Comparison of ENCODE assay signal across 8 cellular contexts in genomic region chr9:135282001-135282731, GRCh38.
DNase-seq lines count a peak whose midpoint lies in the region; ATAC-seq and TF ChIP-seq lines count a peak whose summit lies in the region.

No MANE protein-coding gene starts in this region.

- DNase-seq in stimulated activated CD4-positive, alpha-beta T cell treated with anti-CD3 and anti-CD28 coated beads, Interleukin-15, amount 100 ng/mL, for 24 hours, result peak; percentile 34
- DNase-seq in stimulated activated CD4-positive, alpha-beta T cell treated with anti-CD3 and anti-CD28 coated beads, Interleukin-12 subunit alpha, Interleukin-12 subunit beta, amount 100 ng/mL, for 4 hours, result no peak
- peak in 2 of 3 donors; percentile 77 to 86 for DNase-seq in Peyer's patch
- DNase-seq in heart left ventricle, result peak; percentile 44 to 80 (median 70)
- DNase-seq in testis, result peak; percentile 53
- DNase-seq in suprapubic skin (ENCODE audit: low spot score in 2 of 2), result no peak

- no peak for TF ChIP-seq POLR2A in Peyer's patch (IDR thresholded peaks at IDR 0.05)
- TF ChIP-seq POLR2A in heart left ventricle (IDR thresholded peaks at IDR 0.05), result no peak
- no peak for TF ChIP-seq POLR2A in testis (IDR thresholded peaks at IDR 0.05)
- TF ChIP-seq POLR2A in suprapubic skin (IDR thresholded peaks at IDR 0.05), result no peak

- peak; percentile 79 to 92 (median 86) for ATAC-seq in heart left ventricle
- ATAC-seq in HG02852 (IDR thresholded peaks at IDR 0.05; ENCODE audit: unreplicated experiment), result no peak
- ATAC-seq in HG03520 (IDR thresholded peaks at IDR 0.05; ENCODE audit: unreplicated experiment), result no peak

- H3K9me3 ChIP-seq in Peyer's patch, result no peaks in the 10 kb centered on the region
- no peaks in the 10 kb centered on the region for H3K9me3 ChIP-seq in heart left ventricle
- no peaks in the 10 kb centered on the region for H3K9me3 ChIP-seq in testis
- H3K9me3 ChIP-seq in suprapubic skin, result no peaks in the 10 kb centered on the region

- H3K27ac ChIP-seq in Peyer's patch, result no peak overlapping the region
- H3K27ac ChIP-seq in heart left ventricle, result no peak overlapping the region
- no peak overlapping the region for H3K27ac ChIP-seq in testis
- H3K27ac ChIP-seq in suprapubic skin, result no peak overlapping the region

- peaks cover 0 to 7% (median 0%) of the 10 kb centered on the region in 4 donors for H3K4me1 ChIP-seq in Peyer's patch
- H3K4me1 ChIP-seq in heart left ventricle, result peaks cover 0 to 15% (median 7%) of the 10 kb centered on the region in 12 donors
- no peaks in the 10 kb centered on the region for H3K4me1 ChIP-seq in testis
- peaks cover 12% of the 10 kb centered on the region for H3K4me1 ChIP-seq in suprapubic skin

- no peak for TF ChIP-seq EP300 in suprapubic skin (IDR thresholded peaks at IDR 0.05)

- no peaks in the 10 kb centered on the region for H3K27me3 ChIP-seq in Peyer's patch
- peaks cover 0 to 17% (median 0%) of the 10 kb centered on the region in 9 donors for H3K27me3 ChIP-seq in heart left ventricle
- H3K27me3 ChIP-seq in testis, result no peaks in the 10 kb centered on the region
- peaks cover 33% of the 10 kb centered on the region for H3K27me3 ChIP-seq in suprapubic skin

- no peak for TF ChIP-seq CTCF in Peyer's patch (IDR thresholded peaks at IDR 0.05)
- no peak for TF ChIP-seq CTCF in heart left ventricle (IDR thresholded peaks at IDR 0.05)
- no peak for TF ChIP-seq CTCF in testis (IDR thresholded peaks at IDR 0.05)
- TF ChIP-seq CTCF in suprapubic skin (IDR thresholded peaks at IDR 0.05), result no peak

- H3K36me3 ChIP-seq in Peyer's patch (no peaks in the 10 kb centered on the region), heart left ventricle (no peaks in the 10 kb centered on the region), testis (ENCODE audit: low read depth, missing control alignments) (no peaks in the 10 kb centered on the region), suprapubic skin (no peaks in the 10 kb centered on the region)

- intact Hi-C loops in heart left ventricle (cut with DNase I) (no loop called here), testis (cut with DNase I; ENCODE audit: low total_unique reads) (no loop called here)

- 6 to 11% (median 9%) methylated on average over 14 to 18 of the region's 18 CpGs for WGBS in heart left ventricle, 4 donors
- 30 to 43% methylated on average over 11 to 18 of the region's 18 CpGs for WGBS in testis, 2 donors
- WGBS in suprapubic skin, result 5% methylated on average over 10 of the region's 18 CpGs

- H3K4me3 ChIP-seq in Peyer's patch (no peak overlapping the region), heart left ventricle (no peak overlapping the region), testis (no peak overlapping the region), suprapubic skin (no peak overlapping the region)

Comparison
In these comparisons a context has a peak if more than half of its experiments do, and no peak if none do; other contexts are left out.
1. DNase-seq: peak in stimulated activated CD4-positive, alpha-beta T cell treated with anti-CD3 and anti-CD28 coated beads, Interleukin-15, amount 100 ng/mL, for 24 hours (single experiment), Peyer's patch (2 of 3), heart left ventricle (5 of 5) and testis (single experiment); none in stimulated activated CD4-positive, alpha-beta T cell treated with anti-CD3 and anti-CD28 coated beads, Interleukin-12 subunit alpha, Interleukin-12 subunit beta, amount 100 ng/mL, for 4 hours (single experiment) and suprapubic skin (0 of 2).
2. ATAC-seq: peak in heart left ventricle (4 of 4); none in HG02852 (single experiment) and HG03520 (single experiment).